27 cellular contexts compared by ENCODE assay signal in the genomic region with DNA sequence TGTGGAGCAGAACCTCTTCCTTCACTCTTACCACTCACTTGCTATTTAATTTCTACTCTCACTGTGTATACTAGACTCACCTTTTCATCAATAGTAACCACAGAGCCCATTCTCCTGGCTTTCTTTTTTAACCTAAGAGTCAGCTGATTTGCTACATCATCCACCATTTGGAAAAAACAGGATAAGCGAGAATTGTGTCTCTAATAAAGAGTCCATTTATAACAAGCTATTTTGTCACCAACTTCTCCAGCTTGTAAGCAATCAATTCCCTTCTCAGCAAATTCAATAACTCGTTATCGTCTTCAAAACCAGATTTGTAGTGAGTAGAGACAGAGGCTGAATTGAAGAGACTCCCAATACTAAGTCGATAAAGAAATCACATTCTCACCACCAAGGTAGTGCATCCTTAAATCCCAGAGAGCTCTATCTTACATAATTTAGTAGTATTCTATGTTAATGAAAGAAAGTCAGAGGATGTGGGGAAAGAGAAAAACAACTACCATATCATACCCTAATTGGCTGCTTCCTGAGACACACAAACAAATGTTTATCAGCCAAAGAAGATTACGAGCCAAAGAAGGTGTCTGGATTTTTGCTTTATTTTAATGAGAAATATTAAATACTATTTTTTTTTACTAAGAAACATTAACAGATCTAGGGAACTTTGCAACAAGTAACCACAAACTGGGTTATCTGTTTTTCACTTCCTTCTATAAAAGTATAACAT. TPM values are rescaled to one million over a fixed set of nuclear protein-coding genes. Genes with fewer than 3 reads are reported as not detected.
A peak's percentile ranks its signal among the peaks of the same experiment; 100 is the strongest.
DNase-seq lines count a peak whose midpoint lies in the region; ATAC-seq and TF ChIP-seq lines count a peak whose summit lies in the region.
"Had no signal": no experiment of that assay in that cellular context is flagged by ENCODE, and none has a peak within 500 bp of the region (broad histone marks: within the 10 kb centered on the region; RNA-seq: fewer than 3 reads in every experiment).

No MANE protein-coding gene starts in this region.

- no peaks in the 10 kb centered on the region for H3K27me3 ChIP-seq in heart right ventricle
- no peaks in the 10 kb centered on the region for H3K27me3 ChIP-seq in mesendoderm (ENCODE audit: insufficient read depth, low read length, poor library complexity)
- no peaks in the 10 kb centered on the region for H3K27me3 ChIP-seq in upper lobe of right lung
- H3K27me3 ChIP-seq: MG63 had no signal

- no peak overlapping the region for H3K4ac ChIP-seq in mesendoderm (ENCODE audit: low read depth, low read length)

- H4K8ac ChIP-seq in mesendoderm (ENCODE audit: low read depth, low read length), result no peak overlapping the region

- H2BK120ac ChIP-seq in mesendoderm (ENCODE audit: low read depth, low read length), result no peak overlapping the region

- no peak overlapping the region for H2AK5ac ChIP-seq in mesendoderm (ENCODE audit: low read length)

- no peak overlapping the region for H3K23ac ChIP-seq in mesendoderm (ENCODE audit: low read length)

- peak overlapping the region; percentile 17 for H2BK5ac ChIP-seq in mesendoderm (ENCODE audit: low read length)

- DNase-seq in heart right ventricle (no peak), left cardiac atrium (no peak), mesendoderm (no peak), upper lobe of right lung (no peak), left colon (no peak), HuH-7.5 (ENCODE audit: low spot score) (no peak), mesothelial cell of epicardium (ENCODE audit: low spot score in 2 of 2, unreplicated experiment in 2 of 2) (no peak)
- DNase-seq: activated CD4-positive, alpha-beta T cell treated with anti-CD3 and anti-CD28 coated beads, Interleukin-2, amount 50 U/mL, for 1 hour; cerebellar nuclear complex; COR-L47; DND-41; effector CD8-positive, alpha-beta T cell; MG63; natural killer cell; NCI-H146; NCI-H510A treated with DMSO at 0.1 percent for 48 hours; posterior cingulate gyrus; WERI-Rb-1 had no signal

- no peak overlapping the region for H4K5ac ChIP-seq in mesendoderm (ENCODE audit: low read length)

- H3K56ac ChIP-seq in mesendoderm (ENCODE audit: low read length), result no peak overlapping the region

- H3K4me2 ChIP-seq in mesendoderm (ENCODE audit: low read length), result no peak overlapping the region

- no peaks in the 10 kb centered on the region for H3K36me3 ChIP-seq in heart right ventricle
- no peaks in the 10 kb centered on the region for H3K36me3 ChIP-seq in mesendoderm (ENCODE audit: control insufficient read depth, insufficient read depth, low read length)
- H3K36me3 ChIP-seq in upper lobe of right lung, result no peaks in the 10 kb centered on the region
- H3K36me3 ChIP-seq: MG63, thoracic aorta, WERI-Rb-1 had no signal

- H3K18ac ChIP-seq in mesendoderm (ENCODE audit: low read length), result no peak overlapping the region

- no peaks in the 10 kb centered on the region for H3K79me1 ChIP-seq in mesendoderm (ENCODE audit: low read length)

- H3K79me2 ChIP-seq in mesendoderm (ENCODE audit: control insufficient read depth, insufficient read depth, low read length), result no peaks in the 10 kb centered on the region

- no peaks in the 10 kb centered on the region for H3K9me3 Mint-ChIP-seq in mesothelial cell of epicardium
- H3K9me3 Mint-ChIP-seq: activated T-helper 1 cell treated with anti-CD3 and anti-CD28 coated beads, Interleukin-12 subunit alpha, Interleukin-12 subunit beta, Interleukin-2, Interleukin-4 antibody, amounts not matched to agents 30 ng/mL and 10 ng/mL and 1 ng/mL, durations not matched to agents 14 hours and 24 hours and 36 hours; natural killer cell; stimulated activated effector memory CD8-positive, alpha-beta T cell treated with anti-CD3 and anti-CD28 coated beads, Interleukin-12 subunit alpha, Interleukin-12 subunit beta, amount 100 ng/mL, for 72 hours had no signal

- no peak overlapping the region for H3K4me3 ChIP-seq in heart right ventricle
- H3K4me3 ChIP-seq in mesendoderm (ENCODE audit: low read length), result no peak overlapping the region
- H3K4me3 ChIP-seq in upper lobe of right lung, result no peak overlapping the region
- H3K4me3 ChIP-seq: K562, MG63, thoracic aorta had no signal

- peaks cover 21% of the 10 kb centered on the region for H3K4me1 Mint-ChIP-seq in mesothelial cell of epicardium

- no peaks in the 10 kb centered on the region for H3K36me3 Mint-ChIP-seq in mesothelial cell of epicardium
- H3K36me3 Mint-ChIP-seq: activated naive CD8-positive, alpha-beta T cell; natural killer cell; stimulated activated effector memory CD8-positive, alpha-beta T cell treated with anti-CD3 and anti-CD28 coated beads, Interleukin-12 subunit alpha, Interleukin-12 subunit beta, amount 100 ng/mL, for 72 hours had no signal

- no peak overlapping the region for H3K27ac Mint-ChIP-seq in mesothelial cell of epicardium
- H3K27ac Mint-ChIP-seq: activated naive CD8-positive, alpha-beta T cell; activated T-helper 1 cell treated with anti-CD3 and anti-CD28 coated beads, Interleukin-12 subunit alpha, Interleukin-12 subunit beta, Interleukin-2, Interleukin-4 antibody, amounts not matched to agents 30 ng/mL and 10 ng/mL and 1 ng/mL, durations not matched to agents 14 hours and 24 hours and 36 hours; B cell; natural killer cell; stimulated activated effector memory CD8-positive, alpha-beta T cell treated with anti-CD3 and anti-CD28 coated beads, Interleukin-12 subunit alpha, Interleukin-12 subunit beta, amount 100 ng/mL, for 72 hours had no signal

- H3K27me3 Mint-ChIP-seq in mesothelial cell of epicardium (ENCODE audit: low read depth), result no peaks in the 10 kb centered on the region

- WGBS in heart right ventricle, 2 donors, result 70 to 79% methylated on average over 5 of the region's 5 CpGs
- WGBS in mesendoderm (ENCODE audit: extremely low coverage, insufficient coverage, low lambda C conversion rate), result no CpG with 5 or more reads among the region's 5 CpGs

- TF ChIP-seq CTCF in heart right ventricle (IDR thresholded peaks at IDR 0.05), result no peak
- no peak for TF ChIP-seq CTCF in upper lobe of right lung (IDR thresholded peaks at IDR 0.05)
- TF ChIP-seq CTCF in mesothelial cell of epicardium (IDR thresholded peaks at IDR 0.05; ENCODE audit: unreplicated experiment), result no peak

- H3K27ac ChIP-seq in heart right ventricle (peak overlapping the region in 8 of 10 donors; percentile 64 to 86 (median 72)), cingulate gyrus (ENCODE audit: low read depth, low read length) (peak overlapping the region; percentile 21), mesendoderm (ENCODE audit: low read depth, low read length) (no peak overlapping the region), upper lobe of right lung (peak overlapping the region; percentile 44)
- H3K27ac ChIP-seq: RWPE1, thoracic aorta, WERI-Rb-1 had no signal

- intact Hi-C loops in heart right ventricle (cut with DNase I), result no loop called here
- intact Hi-C loops in left cardiac atrium (cut with DNase I), result no loop called here
- intact Hi-C loops in upper lobe of right lung (cut with DNase I), result no loop called here
- intact Hi-C loops in left colon (cut with DNase I, micrococcal nuclease), result no loop called here

- no peaks in the 10 kb centered on the region for H3K9me3 ChIP-seq in heart right ventricle
- no peaks in the 10 kb centered on the region for H3K9me3 ChIP-seq in upper lobe of right lung
- H3K9me3 ChIP-seq: MG63, thoracic aorta had no signal

- no peak overlapping the region for H3K9ac ChIP-seq in mesendoderm (ENCODE audit: low read length)

- no peak overlapping the region for H3K4me3 Mint-ChIP-seq in mesothelial cell of epicardium
- H3K4me3 Mint-ChIP-seq: activated naive CD8-positive, alpha-beta T cell; activated T-helper 1 cell treated with anti-CD3 and anti-CD28 coated beads, Interleukin-12 subunit alpha, Interleukin-12 subunit beta, Interleukin-2, Interleukin-4 antibody, amounts not matched to agents 30 ng/mL and 10 ng/mL and 1 ng/mL, durations not matched to agents 14 hours and 24 hours and 36 hours; B cell; natural killer cell; stimulated activated effector memory CD8-positive, alpha-beta T cell treated with anti-CD3 and anti-CD28 coated beads, Interleukin-12 subunit alpha, Interleukin-12 subunit beta, amount 100 ng/mL, for 72 hours had no signal

- H2BK15ac ChIP-seq in mesendoderm (replicated peaks; ENCODE audit: low read depth), result no peak overlapping the region

- H3K4me1 ChIP-seq in heart right ventricle (peaks cover 6 to 69% (median 39%) of the 10 kb centered on the region in 9 donors), mesendoderm (ENCODE audit: control insufficient read depth, low read depth, low read length) (peaks cover 6% of the 10 kb centered on the region), upper lobe of right lung (peaks cover 25% of the 10 kb centered on the region)

- no peak for ATAC-seq in heart right ventricle
- ATAC-seq in left cardiac atrium, result no peak
- ATAC-seq in upper lobe of right lung, result no peak
- no peak for ATAC-seq in left colon
- ATAC-seq: esophagus mucosa; K562; natural killer cell; stimulated activated effector memory CD8-positive, alpha-beta T cell treated with anti-CD3 and anti-CD28 coated beads, Interleukin-12 subunit alpha, Interleukin-12 subunit beta, amount 100 ng/mL, for 72 hours had no signal

RNA-seq across cellular contexts. Expression of gene SPTBN1, which starts 52.5 kb away (rescaled TPM):
- total RNA-seq in heart right ventricle (100 to 1,000 TPM; 366 to 643 (median 507) TPM), left cardiac atrium (100 to 1,000 TPM; 329 to 332 TPM), upper lobe of right lung (813 TPM), left colon (100 to 1,000 TPM; 321 to 326 TPM), mesothelial cell of epicardium (265 to 281 TPM (median 271 TPM) in 3 replicates)
- 100 to 1,000 TPM in 1 of 2 donors, 10 to 100 TPM in 1; 91.1 to 142 TPM for polyA plus RNA-seq in heart right ventricle
- 66.2 TPM for polyA plus RNA-seq in mesendoderm (2013, experiment 1 of 2)
- 65.5 TPM for polyA plus RNA-seq in mesendoderm (2013, experiment 2 of 2)
